Comparison of ENCODE assay signal across 27 cellular contexts in genomic region chr13:55440465-55441085, GRCh38.
"Had no signal": no experiment of that assay in that cellular context is flagged by ENCODE, and none has a peak within 500 bp of the region (broad histone marks: within the 10 kb centered on the region; RNA-seq: fewer than 3 reads in every experiment).

No MANE protein-coding gene starts in this region.

- H3K4me3 Mint-ChIP-seq: activated B cell treated with CpG ODN at 0.5 μM for 24 hours; activated CD4-positive, alpha-beta T cell treated with anti-CD3 and anti-CD28 coated beads, Interleukin-2, amount 10 ng/mL, durations not matched to agents 24 days and 14 days; activated CD8-positive, alpha-beta memory T cell treated with anti-CD3 and anti-CD28 coated beads, Interleukin-2, amount 10 ng/mL, durations not matched to agents 7 days and 5 days; activated naive CD8-positive, alpha-beta T cell; activated T-cell treated with anti-CD3 and anti-CD28 coated beads, Interleukin-2, amount 50 U/mL, for 24 hours; activated T-helper 1 cell treated with anti-CD3 and anti-CD28 coated beads, Interleukin-12 subunit alpha, Interleukin-12 subunit beta, Interleukin-2, Interleukin-4 antibody, amounts not matched to agents 30 ng/mL and 10 ng/mL and 1 ng/mL, durations not matched to agents 14 hours and 24 hours and 36 hours; T-helper 17 cell had no signal

- H3K27ac Mint-ChIP-seq: activated B cell treated with CpG ODN at 0.5 μM for 24 hours; activated CD4-positive, alpha-beta T cell treated with anti-CD3 and anti-CD28 coated beads, Interleukin-2, amount 10 ng/mL, durations not matched to agents 24 days and 14 days; activated CD8-positive, alpha-beta memory T cell treated with anti-CD3 and anti-CD28 coated beads, Interleukin-2, amount 10 ng/mL, durations not matched to agents 7 days and 5 days; activated naive CD8-positive, alpha-beta T cell; activated T-cell treated with anti-CD3 and anti-CD28 coated beads, Interleukin-2, amount 50 U/mL, for 24 hours; activated T-helper 1 cell treated with anti-CD3 and anti-CD28 coated beads, Interleukin-12 subunit alpha, Interleukin-12 subunit beta, Interleukin-2, Interleukin-4 antibody, amounts not matched to agents 30 ng/mL and 10 ng/mL and 1 ng/mL, durations not matched to agents 14 hours and 24 hours and 36 hours; T-helper 17 cell had no signal

- H3K27me3 Mint-ChIP-seq: activated B cell treated with CpG ODN at 0.5 μM for 24 hours; activated CD4-positive, alpha-beta T cell treated with anti-CD3 and anti-CD28 coated beads, Interleukin-2, amount 10 ng/mL, durations not matched to agents 24 days and 14 days; activated CD8-positive, alpha-beta memory T cell treated with anti-CD3 and anti-CD28 coated beads, Interleukin-2, amount 10 ng/mL, durations not matched to agents 7 days and 5 days; activated naive CD8-positive, alpha-beta T cell; activated T-cell treated with anti-CD3 and anti-CD28 coated beads, Interleukin-2, amount 50 U/mL, for 24 hours; T-helper 17 cell had no signal

- ATAC-seq: activated CD8-positive, alpha-beta memory T cell treated with anti-CD3 and anti-CD28 coated beads, Interleukin-2, amount 10 ng/mL, durations not matched to agents 7 days and 5 days; PC-3; T-helper 17 cell had no signal

- H3K9me3 ChIP-seq: breast epithelium, MG63 had no signal

- H3K4me1 ChIP-seq: breast epithelium had no signal

- H3K27ac ChIP-seq: breast epithelium had no signal

- FAIRE-seq: RCC 7860 had no signal

- H3K36me3 ChIP-seq: breast epithelium, MG63 had no signal

- DNase-seq: activated B cell treated with CpG ODN at 0.5 μM for 24 hours; activated CD4-positive, alpha-beta T cell treated with anti-CD3 and anti-CD28 coated beads for 1 hour; activated CD4-positive, alpha-beta T cell treated with anti-CD3 and anti-CD28 coated beads, Interleukin-2, amount 10 ng/mL, durations not matched to agents 24 days and 14 days; activated CD4-positive, alpha-beta T cell treated with anti-CD3 and anti-CD28 coated beads, Interleukin-2, amount 50 U/mL, for 48 hours; activated CD8-positive, alpha-beta memory T cell treated with anti-CD3 and anti-CD28 coated beads, Interleukin-2, amount 10 ng/mL, durations not matched to agents 7 days and 5 days; activated effector memory CD4-positive, alpha-beta T cell treated with Interleukin-2 at 50 U/mL for 16 hours; activated naive CD4-positive, alpha-beta T cell treated with Interleukin-2 at 50 U/mL for 16 hours; activated T-cell treated with anti-CD3 and anti-CD28 coated beads, Interleukin-2, amount 50 U/mL, for 24 hours; caudate nucleus; MG63; MV-4-11; NCI-H1092 treated with DMSO at 0.1 percent for 48 hours; NCI-H1417 treated with DMSO at 0.1 percent for 48 hours; NCI-H1694; NCI-H2029; NCI-H2107; NCI-H2171 treated with DMSO at 0.1 percent for 48 hours; NCI-H226; NCI-H526; PC-3; SHP77; T-helper 17 cell; T-helper 9 cell had no signal

- H3K4me3 ChIP-seq: breast epithelium, MG63 had no signal

- H3K4me1 Mint-ChIP-seq: activated B cell treated with CpG ODN at 0.5 μM for 24 hours; activated CD4-positive, alpha-beta T cell treated with anti-CD3 and anti-CD28 coated beads, Interleukin-2, amount 10 ng/mL, durations not matched to agents 24 days and 14 days; activated CD8-positive, alpha-beta memory T cell treated with anti-CD3 and anti-CD28 coated beads, Interleukin-2, amount 10 ng/mL, durations not matched to agents 7 days and 5 days; T-helper 17 cell had no signal

- H3K27me3 ChIP-seq: breast epithelium, MG63 had no signal

- H3K36me3 Mint-ChIP-seq: activated CD8-positive, alpha-beta memory T cell treated with anti-CD3 and anti-CD28 coated beads, Interleukin-2, amount 10 ng/mL, durations not matched to agents 7 days and 5 days; activated naive CD8-positive, alpha-beta T cell had no signal
